ENCODE assay signal across 30 cellular contexts in the genomic region with DNA sequence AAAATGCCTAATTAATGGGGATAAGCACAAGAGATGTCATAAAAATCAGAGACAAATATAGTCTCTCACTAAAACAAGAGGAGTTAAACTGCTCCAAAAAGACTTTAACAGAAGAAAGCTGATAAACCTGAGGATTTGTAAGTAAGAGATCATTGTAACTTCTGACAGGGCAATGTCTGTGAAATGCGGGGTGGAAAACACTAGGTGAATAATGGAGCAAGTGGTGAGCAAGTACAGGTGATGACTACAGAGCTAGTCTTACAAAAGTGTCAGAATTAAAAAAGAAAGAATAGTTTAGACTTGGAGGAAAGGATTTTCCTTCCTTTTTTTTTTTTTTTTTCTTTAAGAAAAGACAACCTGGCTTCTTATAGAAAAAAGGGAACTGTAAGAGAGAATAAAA. TPM values are rescaled to one million over a fixed set of nuclear protein-coding genes. Genes with fewer than 3 reads are reported as not detected.
A peak's percentile ranks its signal among the peaks of the same experiment; 100 is the strongest.
DNase-seq lines count a peak whose midpoint lies in the region; ATAC-seq, FAIRE-seq and TF ChIP-seq lines count a peak whose summit lies in the region.
"Had no signal": no experiment of that assay in that cellular context is flagged by ENCODE, and none has a peak within 500 bp of the region (broad histone marks: within the 10 kb centered on the region; RNA-seq: fewer than 3 reads in every experiment).

No MANE protein-coding gene starts in this region.

- H3K4me1 Mint-ChIP-seq in GM23338 (peaks cover 10% of the 10 kb centered on the region; the same call in 2 of the 3 replicates), chondrocyte (ENCODE audit: low read depth) (peaks cover 30% of the 10 kb centered on the region), osteocyte (ENCODE audit: unreplicated experiment) (peaks cover 32% of the 10 kb centered on the region)

- H3K9me2 ChIP-seq in GM23338 (ENCODE audit: insufficient read depth) (no peaks in the 10 kb centered on the region), OCI-LY1 (ENCODE audit: low read depth, low read length) (no peaks in the 10 kb centered on the region)

- TF ChIP-seq CTCF in GM23338 (conservative IDR thresholded peaks at IDR 0.05; ENCODE audit: low read depth in 2 of 2) (no peak), OCI-LY1 (IDR thresholded peaks at IDR 0.05; ENCODE audit: low read length) (no peak), chondrocyte (IDR thresholded peaks at IDR 0.05) (no peak), osteocyte (IDR thresholded peaks at IDR 0.05) (no peak), D721Med (IDR thresholded peaks at IDR 0.05; ENCODE audit: insufficient read depth, missing control alignments) (no peak)

- ATAC-seq in GM23338 (no peak), GM19023 (IDR thresholded peaks at IDR 0.05; ENCODE audit: unreplicated experiment) (no peak)
- ATAC-seq: activated CD4-positive, alpha-beta T cell treated with anti-CD3 and anti-CD28 coated beads for 36 hours; activated CD8-positive, alpha-beta T cell treated with anti-CD3 and anti-CD28 coated beads for 36 hours; effector memory CD8-positive, alpha-beta T cell; naive thymus-derived CD4-positive, alpha-beta T cell; stimulated activated memory B cell treated with anti-CD40 and anti-IgM and Interleukin-4, amounts not matched to agents 10 μg/mL and 1 μg/mL and 100 μg/mL, for 72 hours had no signal

- H3K9me3 ChIP-seq in OCI-LY1 (ENCODE audit: low read length), result no peaks in the 10 kb centered on the region
- H3K9me3 ChIP-seq: left ventricle myocardium inferior had no signal

- no peak for FAIRE-seq in D721Med (lab: Jason Lieb, UNC)
- FAIRE-seq: H1, islet of Langerhans, RCC 7860 had no signal

- no peaks in the 10 kb centered on the region for H3K9me3 Mint-ChIP-seq in GM23338
- H3K9me3 Mint-ChIP-seq in chondrocyte (ENCODE audit: low read depth), result no peaks in the 10 kb centered on the region
- H3K9me3 Mint-ChIP-seq in osteocyte (ENCODE audit: unreplicated experiment), result no peaks in the 10 kb centered on the region
- H3K9me3 Mint-ChIP-seq: activated T-helper 1 cell treated with anti-CD3 and anti-CD28 coated beads, Interleukin-12 subunit alpha, Interleukin-12 subunit beta, Interleukin-2, Interleukin-4 antibody, amounts not matched to agents 30 ng/mL and 10 ng/mL and 1 ng/mL, durations not matched to agents 14 hours and 24 hours and 36 hours; effector memory CD8-positive, alpha-beta T cell; stimulated activated memory B cell treated with anti-CD40 and anti-IgM and Interleukin-4, amounts not matched to agents 10 μg/mL and 1 μg/mL and 100 μg/mL, for 72 hours had no signal

- no peak overlapping the region for H3K27ac ChIP-seq in GM23338 (ENCODE audit: low read depth)
- H3K27ac ChIP-seq in OCI-LY1 (ENCODE audit: low read depth, low read length, poor library complexity, severe bottlenecking), result peak overlapping the region; percentile 3
- H3K27ac ChIP-seq: BLaER1 treated with 17β-estradiol and CSF1 and Interleukin-3, amounts not matched to agents 10 nM and 100 nM; left ventricle myocardium inferior had no signal

- H3K4me3 ChIP-seq in GM23338 (no peak overlapping the region), OCI-LY1 (ENCODE audit: low read depth, low read length, poor library complexity, severe bottlenecking) (no peak overlapping the region)
- H3K4me3 ChIP-seq: BLaER1 treated with 17β-estradiol and CSF1 and Interleukin-3, amounts not matched to agents 10 nM and 100 nM; left ventricle myocardium inferior had no signal

- H3K27ac Mint-ChIP-seq in GM23338, result 0 out of 2 replicates have a peak overlapping the region, but pooled peaks have one; percentile 3
- H3K27ac Mint-ChIP-seq in chondrocyte (ENCODE audit: unreplicated experiment), result peak overlapping the region; percentile 92
- H3K27ac Mint-ChIP-seq in osteocyte (ENCODE audit: unreplicated experiment), result peak overlapping the region; percentile 84
- H3K27ac Mint-ChIP-seq: activated CD4-positive, alpha-beta T cell treated with anti-CD3 and anti-CD28 coated beads for 36 hours; activated CD8-positive, alpha-beta T cell treated with anti-CD3 and anti-CD28 coated beads for 36 hours; activated T-helper 1 cell treated with anti-CD3 and anti-CD28 coated beads, Interleukin-12 subunit alpha, Interleukin-12 subunit beta, Interleukin-2, Interleukin-4 antibody, amounts not matched to agents 30 ng/mL and 10 ng/mL and 1 ng/mL, durations not matched to agents 14 hours and 24 hours and 36 hours; effector memory CD8-positive, alpha-beta T cell; stimulated activated memory B cell treated with anti-CD40 and anti-IgM and Interleukin-4, amounts not matched to agents 10 μg/mL and 1 μg/mL and 100 μg/mL, for 72 hours had no signal

- H3K4me1 ChIP-seq in GM23338 (ENCODE audit: insufficient read depth) (no peaks in the 10 kb centered on the region), OCI-LY1 (ENCODE audit: insufficient read depth, low read length, severe bottlenecking) (peaks cover 25% of the 10 kb centered on the region)

- H3F3A ChIP-seq in GM23338 (replicated peaks; ENCODE audit: low read depth) (no peaks in the 10 kb centered on the region), OCI-LY1 (ENCODE audit: insufficient read depth, low read length) (no peaks in the 10 kb centered on the region)

- DNase-seq in GM23338 (ENCODE audit: low spot score), result no peak
- no peak for DNase-seq in chondrocyte (ENCODE audit: low spot score)
- DNase-seq in osteocyte (ENCODE audit: extremely low spot score, unreplicated experiment), result no peak
- no peak for DNase-seq in D721Med (ENCODE audit: insufficient read length, low spot score)
- DNase-seq in mucosa of gallbladder (ENCODE audit: low spot score), result no peak
- DNase-seq: activated CD4-positive, alpha-beta T cell treated with anti-CD3 and anti-CD28 coated beads for 36 hours; activated CD8-positive, alpha-beta memory T cell treated with anti-CD3 and anti-CD28 coated beads, Interleukin-2, amount 50 U/mL, for 48 hours; activated CD8-positive, alpha-beta T cell treated with anti-CD3 and anti-CD28 coated beads for 36 hours; activated naive CD4-positive, alpha-beta T cell treated with Interleukin-2 at 50 U/mL for 16 hours; amygdala; cortex of kidney; DMS79; effector memory CD8-positive, alpha-beta T cell; erythroblast; GDM1; glutamatergic neuron; left ventricle myocardium inferior; naive thymus-derived CD4-positive, alpha-beta T cell; NCI-H446; NCI-H748 treated with DMSO at 0.1 percent for 48 hours; SHP77 treated with DMSO at 0.1 percent for 48 hours; T-helper 9 cell had no signal

- H3K79me2 ChIP-seq in GM23338 (replicated peaks; ENCODE audit: insufficient read depth), result peaks cover 92% of the 10 kb centered on the region
- peaks cover 62% of the 10 kb centered on the region for H3K79me2 ChIP-seq in OCI-LY1 (ENCODE audit: insufficient read depth, low read length)

- H3K4me3 Mint-ChIP-seq in GM23338 (no peak overlapping the region), chondrocyte (ENCODE audit: unreplicated experiment) (no peak overlapping the region), osteocyte (ENCODE audit: unreplicated experiment) (no peak overlapping the region)
- H3K4me3 Mint-ChIP-seq: activated CD4-positive, alpha-beta T cell treated with anti-CD3 and anti-CD28 coated beads for 36 hours; activated CD8-positive, alpha-beta T cell treated with anti-CD3 and anti-CD28 coated beads for 36 hours; activated T-helper 1 cell treated with anti-CD3 and anti-CD28 coated beads, Interleukin-12 subunit alpha, Interleukin-12 subunit beta, Interleukin-2, Interleukin-4 antibody, amounts not matched to agents 30 ng/mL and 10 ng/mL and 1 ng/mL, durations not matched to agents 14 hours and 24 hours and 36 hours; effector memory CD8-positive, alpha-beta T cell; stimulated activated memory B cell treated with anti-CD40 and anti-IgM and Interleukin-4, amounts not matched to agents 10 μg/mL and 1 μg/mL and 100 μg/mL, for 72 hours had no signal

- no peaks in the 10 kb centered on the region for H3K36me3 ChIP-seq in GM23338 (ENCODE audit: insufficient read depth)
- no peaks in the 10 kb centered on the region for H3K36me3 ChIP-seq in OCI-LY1 (ENCODE audit: insufficient read depth, low read length)
- H3K36me3 ChIP-seq: left ventricle myocardium inferior had no signal

- no peaks in the 10 kb centered on the region for H3K27me3 ChIP-seq in GM23338 (ENCODE audit: insufficient read depth)
- H3K27me3 ChIP-seq in OCI-LY1 (ENCODE audit: insufficient read depth, low read length), result no peaks in the 10 kb centered on the region
- H3K27me3 ChIP-seq: BLaER1 treated with 17β-estradiol and CSF1 and Interleukin-3, amounts not matched to agents 10 nM and 100 nM had no signal

- no peaks in the 10 kb centered on the region; the same call in 2 of the 3 replicates for H3K36me3 Mint-ChIP-seq in GM23338 (ENCODE audit: low read depth)
- no peaks in the 10 kb centered on the region for H3K36me3 Mint-ChIP-seq in chondrocyte (ENCODE audit: low read depth)
- no peaks in the 10 kb centered on the region for H3K36me3 Mint-ChIP-seq in osteocyte (ENCODE audit: unreplicated experiment)
- H3K36me3 Mint-ChIP-seq: stimulated activated memory B cell treated with anti-CD40 and anti-IgM and Interleukin-4, amounts not matched to agents 10 μg/mL and 1 μg/mL and 100 μg/mL, for 72 hours had no signal

- H4K20me1 ChIP-seq in GM23338 (replicated peaks; ENCODE audit: insufficient read depth) (no peaks in the 10 kb centered on the region), OCI-LY1 (ENCODE audit: insufficient read depth, low read length) (no peaks in the 10 kb centered on the region)

- H3K27me3 Mint-ChIP-seq in GM23338 (ENCODE audit: insufficient read depth, low read depth, poor library complexity) (no peaks in the 10 kb centered on the region), chondrocyte (ENCODE audit: low read depth) (no peaks in the 10 kb centered on the region), osteocyte (ENCODE audit: unreplicated experiment) (no peaks in the 10 kb centered on the region)
- H3K27me3 Mint-ChIP-seq: activated CD4-positive, alpha-beta T cell treated with anti-CD3 and anti-CD28 coated beads for 36 hours; activated CD8-positive, alpha-beta T cell treated with anti-CD3 and anti-CD28 coated beads for 36 hours; effector memory CD8-positive, alpha-beta T cell; naive thymus-derived CD4-positive, alpha-beta T cell; stimulated activated memory B cell treated with anti-CD40 and anti-IgM and Interleukin-4, amounts not matched to agents 10 μg/mL and 1 μg/mL and 100 μg/mL, for 72 hours had no signal

- H3K9ac ChIP-seq in OCI-LY1 (ENCODE audit: low read length), result no peak overlapping the region
- H3K9ac ChIP-seq: BLaER1 treated with 17β-estradiol and CSF1 and Interleukin-3, amounts not matched to agents 10 nM and 100 nM had no signal

- no peak overlapping the region for H3K4me2 ChIP-seq in GM23338
- H3K4me2 ChIP-seq in OCI-LY1 (ENCODE audit: low read length), result no peak overlapping the region; the same call in 1 of the 2 replicates

- no peak overlapping the region for H2AFZ ChIP-seq in GM23338
- no peak overlapping the region for H2AFZ ChIP-seq in OCI-LY1 (ENCODE audit: low read length)

RNA-seq across cellular contexts. Expression of gene ATAD2B, which starts 22.7 kb away (rescaled TPM):
- total RNA-seq in GM23338 (2014; rRNA removed; shearing (Covaris generic)), result 19.3 and 24.3 TPM in 2 replicates
- 10.2 and 12.4 TPM in 2 replicates for polyA plus RNA-seq in GM23338 (2016; fragmentation: Nextera tagmentation; extraction: Ambion mirVana)
- total RNA-seq in chondrocyte (15.8 to 20.9 TPM (median 15.9 TPM) in 3 replicates), osteocyte (23.8 and 27.3 TPM in 2 replicates), mucosa of gallbladder (16.3 TPM)

RNA-seq across cellular contexts. Expression of gene UBXN2A, which starts 36.0 kb away (rescaled TPM):
- 12.1 and 17.7 TPM in 2 replicates for total RNA-seq in GM23338 (2014; rRNA removed; shearing (Covaris generic))
- polyA plus RNA-seq in GM23338 (2016; fragmentation: Nextera tagmentation; extraction: Ambion mirVana), result 11.5 and 12.9 TPM in 2 replicates
- 15.8 to 19.0 TPM (median 18.1 TPM) in 3 replicates for total RNA-seq in chondrocyte
- 18.8 and 18.9 TPM in 2 replicates for total RNA-seq in osteocyte
- 11.8 TPM for total RNA-seq in mucosa of gallbladder

Comparison
In these comparisons a context has a peak if more than half of its experiments do, and no peak if none do; other contexts are left out.
1. H3K27ac Mint-ChIP-seq: peak in every context shown above with its lines; median percentile 92 in chondrocyte; 84 in osteocyte; 3 in GM23338.